ENCODE assay signal across 25 cellular contexts in genomic region chr12:124476011-124476400, GRCh38.
"Had no signal": no experiment of that assay in that cellular context is flagged by ENCODE, and none has a peak within 500 bp of the region (broad histone marks: within the 10 kb centered on the region; RNA-seq: fewer than 3 reads in every experiment).

No MANE protein-coding gene starts in this region.

- DNase-seq: activated CD4-positive, alpha-beta T cell treated with anti-CD3 and anti-CD28 coated beads, Interleukin-2, amount 50 U/mL, for 1 hour; activated CD4-positive, CD25-positive, alpha-beta regulatory T cell treated with anti-CD3 and anti-CD28 coated beads, Interleukin-2, amount 50 U/mL, for 72 hours; activated CD8-positive, alpha-beta T cell treated with anti-CD3 and anti-CD28 coated beads, Interleukin-2, amount 10 ng/mL, durations not matched to agents 7 days and 5 days; activated gamma-delta T cell; activated naive CD4-positive, alpha-beta T cell treated with anti-CD3 and anti-CD28 coated beads, Interleukin-2, amount 50 U/mL, for 16 hours; aorta; endodermal cell; esophagus squamous epithelium; head of caudate nucleus; hypothalamus; left colon; lower lobe of right lung; naive B cell; occipital lobe; stimulated activated CD4-positive, alpha-beta T cell treated with anti-CD3 and anti-CD28 coated beads, Interleukin-15, amount 100 ng/mL, for 24 hours; stimulated activated CD8-positive, alpha-beta memory T cell treated with anti-CD3 and anti-CD28 coated beads, Interleukin-4, amount 100 ng/mL, for 48 hours; stimulated activated naive CD4-positive, alpha-beta T cell; T-cell; upper lobe of left lung; WERI-Rb-1 had no signal

- H3K4me3 Mint-ChIP-seq: activated CD8-positive, alpha-beta T cell treated with anti-CD3 and anti-CD28 coated beads, Interleukin-2, amount 10 ng/mL, durations not matched to agents 7 days and 5 days; activated T-helper 1 cell treated with anti-CD3 and anti-CD28 coated beads, Interleukin-12 subunit alpha, Interleukin-12 subunit beta, Interleukin-2, Interleukin-4 antibody, amounts not matched to agents 30 ng/mL and 10 ng/mL and 1 ng/mL, durations not matched to agents 14 hours and 24 hours and 36 hours; endodermal cell; T-cell had no signal

- H3K27ac ChIP-seq: coronary artery, esophagus squamous epithelium, lower lobe of right lung, upper lobe of left lung, WERI-Rb-1 had no signal

- H3K27ac Mint-ChIP-seq: activated CD8-positive, alpha-beta T cell treated with anti-CD3 and anti-CD28 coated beads, Interleukin-2, amount 10 ng/mL, durations not matched to agents 7 days and 5 days; activated T-helper 1 cell treated with anti-CD3 and anti-CD28 coated beads, Interleukin-12 subunit alpha, Interleukin-12 subunit beta, Interleukin-2, Interleukin-4 antibody, amounts not matched to agents 30 ng/mL and 10 ng/mL and 1 ng/mL, durations not matched to agents 14 hours and 24 hours and 36 hours; endodermal cell; T-cell had no signal

- H3K4me2 ChIP-seq: smooth muscle cell had no signal

- H3K4me1 Mint-ChIP-seq: endodermal cell had no signal

- H3K4me3 ChIP-seq: coronary artery, esophagus squamous epithelium, gastroesophageal sphincter, lower lobe of right lung, smooth muscle cell, upper lobe of left lung had no signal

- H3K27me3 Mint-ChIP-seq: naive B cell, T-cell had no signal

- H3K27me3 ChIP-seq: esophagus squamous epithelium, gastroesophageal sphincter, upper lobe of left lung had no signal

- ATAC-seq: activated CD8-positive, alpha-beta T cell treated with anti-CD3 and anti-CD28 coated beads, Interleukin-2, amount 10 ng/mL, durations not matched to agents 7 days and 5 days; gastroesophageal sphincter; left colon; lower lobe of right lung; sciatic nerve; T-cell had no signal
